In genomic region chr7:117014673-117015133, GRCh38 we compare ENCODE assay signal across 9 cellular contexts.
DNase-seq lines count a peak whose midpoint lies in the region; ATAC-seq and TF ChIP-seq lines count a peak whose summit lies in the region.
"Had no signal": no experiment of that assay in that cellular context is flagged by ENCODE, and none has a peak within 500 bp of the region (broad histone marks: within the 10 kb centered on the region; RNA-seq: fewer than 3 reads in every experiment).

No MANE protein-coding gene starts in this region.

- H3K27me3 Mint-ChIP-seq in activated CD4-positive, alpha-beta memory T cell treated with anti-CD3 and anti-CD28 coated beads for 36 hours: peaks cover 3% of the 10 kb centered on the region
- H3K27me3 Mint-ChIP-seq in activated CD4-positive, alpha-beta memory T cell treated with anti-CD3 and anti-CD28 coated beads, Interleukin-2, amount 10 ng/mL, durations not matched to agents 7 days and 5 days: peaks cover 29% of the 10 kb centered on the region

- no peak overlapping the region for H3K27ac ChIP-seq in colonic mucosa

- ATAC-seq in HG02852 (IDR thresholded peaks at IDR 0.05; ENCODE audit: unreplicated experiment): peak; percentile 24
- peak; percentile 83 for ATAC-seq in mucosa of descending colon
- ATAC-seq: CD8-positive, alpha-beta T cell had no signal

- no peak overlapping the region for H3K9ac ChIP-seq in colonic mucosa (ENCODE audit: low read depth in 2 of 2, low read length in 2 of 2)

- no peak overlapping the region for H3K27ac Mint-ChIP-seq in activated CD4-positive, alpha-beta memory T cell treated with anti-CD3 and anti-CD28 coated beads for 36 hours
- no peak overlapping the region for H3K27ac Mint-ChIP-seq in activated CD4-positive, alpha-beta memory T cell treated with anti-CD3 and anti-CD28 coated beads, Interleukin-2, amount 10 ng/mL, durations not matched to agents 7 days and 5 days
- H3K27ac Mint-ChIP-seq: CD8-positive, alpha-beta T cell had no signal

- POLR2A ChIA-PET in activated CD4-positive, alpha-beta memory T cell treated with anti-CD3 and anti-CD28 coated beads for 36 hours (lab: Charles Lee): no interaction called here
- POLR2A ChIA-PET in activated CD4-positive, alpha-beta memory T cell treated with anti-CD3 and anti-CD28 coated beads, Interleukin-2, amount 10 ng/mL, durations not matched to agents 7 days and 5 days (lab: Charles Lee): no interaction called here

- peaks cover 42% of the 10 kb centered on the region for H3K4me1 Mint-ChIP-seq in activated CD4-positive, alpha-beta memory T cell treated with anti-CD3 and anti-CD28 coated beads for 36 hours (ENCODE audit: low read depth)
- peaks cover 35% of the 10 kb centered on the region for H3K4me1 Mint-ChIP-seq in activated CD4-positive, alpha-beta memory T cell treated with anti-CD3 and anti-CD28 coated beads, Interleukin-2, amount 10 ng/mL, durations not matched to agents 7 days and 5 days

- no peaks in the 10 kb centered on the region for H3K36me3 Mint-ChIP-seq in activated CD4-positive, alpha-beta memory T cell treated with anti-CD3 and anti-CD28 coated beads for 36 hours
- peaks cover 2% of the 10 kb centered on the region for H3K36me3 Mint-ChIP-seq in activated CD4-positive, alpha-beta memory T cell treated with anti-CD3 and anti-CD28 coated beads, Interleukin-2, amount 10 ng/mL, durations not matched to agents 7 days and 5 days (ENCODE audit: low read depth)
- H3K36me3 Mint-ChIP-seq: CD8-positive, alpha-beta T cell had no signal

- H3K4me1 ChIP-seq in colonic mucosa (no peaks in the 10 kb centered on the region), mucosa of descending colon (ENCODE audit: low read depth) (peaks cover 8% of the 10 kb centered on the region)

- H3K36me3 ChIP-seq in colonic mucosa: no peaks in the 10 kb centered on the region
- no peaks in the 10 kb centered on the region for H3K36me3 ChIP-seq in mucosa of descending colon (ENCODE audit: low read depth)

- intact Hi-C loops in activated CD4-positive, alpha-beta memory T cell treated with anti-CD3 and anti-CD28 coated beads for 36 hours (cut with micrococcal nuclease): loop anchor here (10.0 kb wide), 1 partner anchor 150 kb away; the partner anchor contains the start of gene CAPZA2
- intact Hi-C loops in colonic mucosa (cut with DNase I): no loop called here
- intact Hi-C loops in mucosa of descending colon (cut with DNase I, micrococcal nuclease): no loop called here

- no peaks in the 10 kb centered on the region for H3K27me3 ChIP-seq in colonic mucosa

- no peak overlapping the region for H3K4me3 Mint-ChIP-seq in activated CD4-positive, alpha-beta memory T cell treated with anti-CD3 and anti-CD28 coated beads for 36 hours
- H3K4me3 Mint-ChIP-seq in activated CD4-positive, alpha-beta memory T cell treated with anti-CD3 and anti-CD28 coated beads, Interleukin-2, amount 10 ng/mL, durations not matched to agents 7 days and 5 days: no peak overlapping the region
- H3K4me3 Mint-ChIP-seq: CD8-positive, alpha-beta T cell had no signal

- CTCF ChIA-PET in activated CD4-positive, alpha-beta memory T cell treated with anti-CD3 and anti-CD28 coated beads for 36 hours (lab: Charles Lee): interaction anchor here (6.6 to 9.3 kb wide), 2 partner anchors 27 to 112 kb away, joined by 42 to 123 read pairs; no protein-coding TSS in a partner anchor
- CTCF ChIA-PET in activated CD4-positive, alpha-beta memory T cell treated with anti-CD3 and anti-CD28 coated beads, Interleukin-2, amount 10 ng/mL, durations not matched to agents 7 days and 5 days (lab: Charles Lee): interaction anchor here (1.8 to 5.2 kb wide), 2 partner anchors 26 to 30 kb away, joined by 6 to 42 read pairs; no protein-coding TSS in a partner anchor

- no peaks in the 10 kb centered on the region for H3K9me3 Mint-ChIP-seq in activated CD4-positive, alpha-beta memory T cell treated with anti-CD3 and anti-CD28 coated beads for 36 hours
- H3K9me3 Mint-ChIP-seq in activated CD4-positive, alpha-beta memory T cell treated with anti-CD3 and anti-CD28 coated beads, Interleukin-2, amount 10 ng/mL, durations not matched to agents 7 days and 5 days: no peaks in the 10 kb centered on the region
- H3K9me3 Mint-ChIP-seq: CD8-positive, alpha-beta T cell had no signal

- DNase-seq in activated CD4-positive, alpha-beta memory T cell treated with anti-CD3 and anti-CD28 coated beads for 36 hours: peak; percentile 38
- no peak for DNase-seq in activated CD4-positive, alpha-beta memory T cell treated with anti-CD3 and anti-CD28 coated beads, Interleukin-2, amount 10 ng/mL, durations not matched to agents 7 days and 5 days
- DNase-seq in NCI-H69 (lab: John Stamatoyannopoulos, UW) (peak; percentile 65), colonic mucosa (peak; percentile 40), mucosa of descending colon (peak in 2 of 3 donors; percentile 42 to 54), NCI-H1930 (lab: John Stamatoyannopoulos, UW) (no peak), SW 1271 (lab: John Stamatoyannopoulos, UW) (no peak)

- H3K4me3 ChIP-seq in colonic mucosa: no peak overlapping the region
- H3K4me3 ChIP-seq in mucosa of descending colon: no peak overlapping the region

- H3K9me3 ChIP-seq in colonic mucosa: no peaks in the 10 kb centered on the region
- H3K9me3 ChIP-seq in mucosa of descending colon: no peaks in the 10 kb centered on the region

- no peak for TF ChIP-seq CTCF in colonic mucosa (IDR thresholded peaks at IDR 0.05)
- no peak for TF ChIP-seq CTCF in mucosa of descending colon (IDR thresholded peaks at IDR 0.05)

Comparison
In these comparisons a context has a peak if more than half of its experiments do, and no peak if none do; other contexts are left out.
1. DNase-seq: peak in activated CD4-positive, alpha-beta memory T cell treated with anti-CD3 and anti-CD28 coated beads for 36 hours (single experiment), NCI-H69 (single experiment), colonic mucosa (single experiment) and mucosa of descending colon (2 of 3); none in activated CD4-positive, alpha-beta memory T cell treated with anti-CD3 and anti-CD28 coated beads, Interleukin-2, amount 10 ng/mL, durations not matched to agents 7 days and 5 days (single experiment), NCI-H1930 (0 of 2) and SW 1271 (0 of 2).